8 cellular contexts compared by ENCODE assay signal in genomic region chr7:149772821-149773425, GRCh38. TPM values are rescaled to one million over a fixed set of nuclear protein-coding genes. Genes with fewer than 3 reads are reported as not detected.
A peak's percentile ranks its signal among the peaks of the same experiment; 100 is the strongest.
DNase-seq lines count a peak whose midpoint lies in the region; ATAC-seq and TF ChIP-seq lines count a peak whose summit lies in the region.

No MANE protein-coding gene starts in this region.

- CTCF ChIA-PET in activated CD4-positive, alpha-beta memory T cell treated with anti-CD3 and anti-CD28 coated beads, Interleukin-2, amount 10 ng/mL, durations not matched to agents 7 days and 5 days (lab: Charles Lee) = interaction anchor here (1.8 kb wide), 1 partner anchor 110 kb away, joined by 4 read pairs; no protein-coding TSS in a partner anchor

- no peak for ATAC-seq in GM18517 (IDR thresholded peaks at IDR 0.05; ENCODE audit: unreplicated experiment)

- POLR2A ChIA-PET in activated CD4-positive, alpha-beta memory T cell treated with anti-CD3 and anti-CD28 coated beads, Interleukin-2, amount 10 ng/mL, durations not matched to agents 7 days and 5 days (lab: Charles Lee) = interaction anchor here (0.8 kb wide), 1 partner anchor 56 kb away, joined by 4 read pairs; no protein-coding TSS in a partner anchor

- H3K36me3 ChIP-seq in esophagus squamous epithelium (peaks cover 0 to 8% (median 0%) of the 10 kb centered on the region in 3 donors), ovary (no peaks in the 10 kb centered on the region)

- no peaks in the 10 kb centered on the region for H3K36me3 Mint-ChIP-seq in activated CD4-positive, alpha-beta memory T cell treated with anti-CD3 and anti-CD28 coated beads, Interleukin-2, amount 10 ng/mL, durations not matched to agents 7 days and 5 days (ENCODE audit: low read depth)

- TF ChIP-seq CTCF in esophagus squamous epithelium (IDR thresholded peaks at IDR 0.05) (no peak), ovary (IDR thresholded peaks at IDR 0.05) (no peak)

- intact Hi-C loops in esophagus squamous epithelium (cut with DNase I) = no loop called here
- intact Hi-C loops in ovary (cut with DNase I) = no loop called here

- peak overlapping the region; percentile 48 for H3K4me3 Mint-ChIP-seq in activated CD4-positive, alpha-beta memory T cell treated with anti-CD3 and anti-CD28 coated beads, Interleukin-2, amount 10 ng/mL, durations not matched to agents 7 days and 5 days

- no peaks in the 10 kb centered on the region for H3K9me3 Mint-ChIP-seq in activated CD4-positive, alpha-beta memory T cell treated with anti-CD3 and anti-CD28 coated beads, Interleukin-2, amount 10 ng/mL, durations not matched to agents 7 days and 5 days

- no peak overlapping the region for H3K27ac Mint-ChIP-seq in activated CD4-positive, alpha-beta memory T cell treated with anti-CD3 and anti-CD28 coated beads, Interleukin-2, amount 10 ng/mL, durations not matched to agents 7 days and 5 days

- no peaks in the 10 kb centered on the region for H3K9me3 ChIP-seq in esophagus squamous epithelium
- H3K9me3 ChIP-seq in ovary = no peaks in the 10 kb centered on the region

- DNase-seq in NCI-H2227 (lab: John Stamatoyannopoulos, UW; ENCODE audit: unreplicated experiment) (peak; percentile 56), NCI-H2227 treated with DMSO at 0.1 percent for 48 hours (lab: John Stamatoyannopoulos, UW) (no peak), esophagus squamous epithelium (lab: John Stamatoyannopoulos, UW) (no peak), ovary (peak in 4 of 5 donors; percentile 30 to 63 (median 48)), AG08396 (ENCODE audit: low spot score) (no peak), UCSD-AML1 (lab: John Stamatoyannopoulos, UW; ENCODE audit: unreplicated experiment) (no peak)
- peak; percentile 31 for DNase-seq in activated CD4-positive, alpha-beta memory T cell treated with anti-CD3 and anti-CD28 coated beads, Interleukin-2, amount 10 ng/mL, durations not matched to agents 7 days and 5 days

- H3K27ac ChIP-seq in esophagus squamous epithelium (peak overlapping the region; percentile 66 to 87 (median 82)), ovary (peak overlapping the region in 1 of 2 donors; percentile 42)

- H3K27me3 ChIP-seq in esophagus squamous epithelium (peaks cover 0 to 51% (median 0%) of the 10 kb centered on the region in 4 donors), ovary (no peaks in the 10 kb centered on the region)

- H3K27me3 Mint-ChIP-seq in activated CD4-positive, alpha-beta memory T cell treated with anti-CD3 and anti-CD28 coated beads, Interleukin-2, amount 10 ng/mL, durations not matched to agents 7 days and 5 days = peaks cover 22% of the 10 kb centered on the region

- H3K4me1 ChIP-seq in esophagus squamous epithelium (peaks cover 14 to 64% (median 22%) of the 10 kb centered on the region in 3 donors), ovary (ENCODE audit: insufficient read depth) (peaks cover 7% of the 10 kb centered on the region)

- H3K4me3 ChIP-seq in esophagus squamous epithelium (peak overlapping the region; percentile 53 to 86 (median 65)), ovary (peak overlapping the region; percentile 52)

- WGBS in esophagus squamous epithelium, 2 donors = 0% methylated on average over 8 of the region's 63 CpGs; no CpG with 5 or more reads in 1 of the 2 donors
- 0 to 1% (median 0%) methylated on average over 27 to 63 of the region's 63 CpGs for WGBS in ovary, 3 donors

- peaks cover 6% of the 10 kb centered on the region for H3K4me1 Mint-ChIP-seq in activated CD4-positive, alpha-beta memory T cell treated with anti-CD3 and anti-CD28 coated beads, Interleukin-2, amount 10 ng/mL, durations not matched to agents 7 days and 5 days

- no peak for TF ChIP-seq POLR2A in esophagus squamous epithelium (IDR thresholded peaks at IDR 0.05)
- TF ChIP-seq POLR2A in ovary (IDR thresholded peaks at IDR 0.05) = no peak

- no peak for TF ChIP-seq EP300 in ovary (IDR thresholded peaks at IDR 0.05)

RNA-seq across cellular contexts. Expression of gene ZNF467, which starts 0.5 kb away (rescaled TPM):
- total RNA-seq in activated CD4-positive, alpha-beta memory T cell treated with anti-CD3 and anti-CD28 coated beads, Interleukin-2, amount 10 ng/mL, durations not matched to agents 7 days and 5 days = under 1 TPM; 0.25 to 0.33 TPM
- total RNA-seq in esophagus squamous epithelium (1 to 10 TPM; 1.2 to 4.4 (median 2.0) TPM), ovary (10 to 100 TPM in 5 of 7 donors, 1 to 10 TPM in 2; 4.2 to 23.7 (median 12.3) TPM)
- 1 to 10 TPM; 2.3 to 4.6 TPM for polyA plus RNA-seq in ovary

Comparison
In these comparisons a context has a peak if more than half of its experiments do, and no peak if none do; other contexts are left out.
1. DNase-seq: peak in NCI-H2227 (single experiment), activated CD4-positive, alpha-beta memory T cell treated with anti-CD3 and anti-CD28 coated beads, Interleukin-2, amount 10 ng/mL, durations not matched to agents 7 days and 5 days (single experiment) and ovary (4 of 5); none in NCI-H2227 treated with DMSO at 0.1 percent for 48 hours (single experiment), esophagus squamous epithelium (single experiment), AG08396 (single experiment) and UCSD-AML1 (single experiment).